ENCODE assay signal across 1 cellular context in the genomic region with DNA sequence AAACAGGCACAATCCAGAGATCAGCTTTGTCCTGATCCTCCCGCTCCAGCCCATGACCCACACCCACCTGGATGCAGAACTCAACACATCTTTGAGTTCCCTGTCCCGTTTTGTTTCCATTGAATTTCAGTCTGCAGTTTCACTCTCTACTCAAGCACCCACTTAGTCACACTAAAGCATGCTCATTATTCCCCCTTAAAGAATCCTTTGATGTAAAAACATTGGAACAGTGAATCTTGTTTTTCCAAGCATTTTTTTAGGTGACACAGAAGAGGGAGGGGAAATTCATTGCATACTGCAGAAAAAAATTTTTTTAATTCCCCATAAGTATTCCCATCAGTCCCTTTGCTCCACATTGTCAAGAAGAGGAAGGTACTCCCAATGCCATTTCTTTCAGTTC.
TF ChIP-seq lines count a peak whose summit lies in the region.

No MANE protein-coding gene starts in this region.

TF ChIP-seq in H1, 55 proteins besides CTCF, POLR2A, EP300 and RAD21 (continued from another document):
- TF ChIP-seq, protein P1, sequence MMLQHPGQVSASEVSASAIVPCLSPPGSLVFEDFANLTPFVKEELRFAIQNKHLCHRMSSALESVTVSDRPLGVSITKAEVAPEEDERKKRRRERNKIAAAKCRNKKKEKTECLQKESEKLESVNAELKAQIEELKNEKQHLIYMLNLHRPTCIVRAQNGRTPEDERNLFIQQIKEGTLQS (IDR thresholded peaks at IDR 0.05; ENCODE audit: insufficient read depth, low read depth, low read length): no peak
- TF ChIP-seq, protein P2, sequence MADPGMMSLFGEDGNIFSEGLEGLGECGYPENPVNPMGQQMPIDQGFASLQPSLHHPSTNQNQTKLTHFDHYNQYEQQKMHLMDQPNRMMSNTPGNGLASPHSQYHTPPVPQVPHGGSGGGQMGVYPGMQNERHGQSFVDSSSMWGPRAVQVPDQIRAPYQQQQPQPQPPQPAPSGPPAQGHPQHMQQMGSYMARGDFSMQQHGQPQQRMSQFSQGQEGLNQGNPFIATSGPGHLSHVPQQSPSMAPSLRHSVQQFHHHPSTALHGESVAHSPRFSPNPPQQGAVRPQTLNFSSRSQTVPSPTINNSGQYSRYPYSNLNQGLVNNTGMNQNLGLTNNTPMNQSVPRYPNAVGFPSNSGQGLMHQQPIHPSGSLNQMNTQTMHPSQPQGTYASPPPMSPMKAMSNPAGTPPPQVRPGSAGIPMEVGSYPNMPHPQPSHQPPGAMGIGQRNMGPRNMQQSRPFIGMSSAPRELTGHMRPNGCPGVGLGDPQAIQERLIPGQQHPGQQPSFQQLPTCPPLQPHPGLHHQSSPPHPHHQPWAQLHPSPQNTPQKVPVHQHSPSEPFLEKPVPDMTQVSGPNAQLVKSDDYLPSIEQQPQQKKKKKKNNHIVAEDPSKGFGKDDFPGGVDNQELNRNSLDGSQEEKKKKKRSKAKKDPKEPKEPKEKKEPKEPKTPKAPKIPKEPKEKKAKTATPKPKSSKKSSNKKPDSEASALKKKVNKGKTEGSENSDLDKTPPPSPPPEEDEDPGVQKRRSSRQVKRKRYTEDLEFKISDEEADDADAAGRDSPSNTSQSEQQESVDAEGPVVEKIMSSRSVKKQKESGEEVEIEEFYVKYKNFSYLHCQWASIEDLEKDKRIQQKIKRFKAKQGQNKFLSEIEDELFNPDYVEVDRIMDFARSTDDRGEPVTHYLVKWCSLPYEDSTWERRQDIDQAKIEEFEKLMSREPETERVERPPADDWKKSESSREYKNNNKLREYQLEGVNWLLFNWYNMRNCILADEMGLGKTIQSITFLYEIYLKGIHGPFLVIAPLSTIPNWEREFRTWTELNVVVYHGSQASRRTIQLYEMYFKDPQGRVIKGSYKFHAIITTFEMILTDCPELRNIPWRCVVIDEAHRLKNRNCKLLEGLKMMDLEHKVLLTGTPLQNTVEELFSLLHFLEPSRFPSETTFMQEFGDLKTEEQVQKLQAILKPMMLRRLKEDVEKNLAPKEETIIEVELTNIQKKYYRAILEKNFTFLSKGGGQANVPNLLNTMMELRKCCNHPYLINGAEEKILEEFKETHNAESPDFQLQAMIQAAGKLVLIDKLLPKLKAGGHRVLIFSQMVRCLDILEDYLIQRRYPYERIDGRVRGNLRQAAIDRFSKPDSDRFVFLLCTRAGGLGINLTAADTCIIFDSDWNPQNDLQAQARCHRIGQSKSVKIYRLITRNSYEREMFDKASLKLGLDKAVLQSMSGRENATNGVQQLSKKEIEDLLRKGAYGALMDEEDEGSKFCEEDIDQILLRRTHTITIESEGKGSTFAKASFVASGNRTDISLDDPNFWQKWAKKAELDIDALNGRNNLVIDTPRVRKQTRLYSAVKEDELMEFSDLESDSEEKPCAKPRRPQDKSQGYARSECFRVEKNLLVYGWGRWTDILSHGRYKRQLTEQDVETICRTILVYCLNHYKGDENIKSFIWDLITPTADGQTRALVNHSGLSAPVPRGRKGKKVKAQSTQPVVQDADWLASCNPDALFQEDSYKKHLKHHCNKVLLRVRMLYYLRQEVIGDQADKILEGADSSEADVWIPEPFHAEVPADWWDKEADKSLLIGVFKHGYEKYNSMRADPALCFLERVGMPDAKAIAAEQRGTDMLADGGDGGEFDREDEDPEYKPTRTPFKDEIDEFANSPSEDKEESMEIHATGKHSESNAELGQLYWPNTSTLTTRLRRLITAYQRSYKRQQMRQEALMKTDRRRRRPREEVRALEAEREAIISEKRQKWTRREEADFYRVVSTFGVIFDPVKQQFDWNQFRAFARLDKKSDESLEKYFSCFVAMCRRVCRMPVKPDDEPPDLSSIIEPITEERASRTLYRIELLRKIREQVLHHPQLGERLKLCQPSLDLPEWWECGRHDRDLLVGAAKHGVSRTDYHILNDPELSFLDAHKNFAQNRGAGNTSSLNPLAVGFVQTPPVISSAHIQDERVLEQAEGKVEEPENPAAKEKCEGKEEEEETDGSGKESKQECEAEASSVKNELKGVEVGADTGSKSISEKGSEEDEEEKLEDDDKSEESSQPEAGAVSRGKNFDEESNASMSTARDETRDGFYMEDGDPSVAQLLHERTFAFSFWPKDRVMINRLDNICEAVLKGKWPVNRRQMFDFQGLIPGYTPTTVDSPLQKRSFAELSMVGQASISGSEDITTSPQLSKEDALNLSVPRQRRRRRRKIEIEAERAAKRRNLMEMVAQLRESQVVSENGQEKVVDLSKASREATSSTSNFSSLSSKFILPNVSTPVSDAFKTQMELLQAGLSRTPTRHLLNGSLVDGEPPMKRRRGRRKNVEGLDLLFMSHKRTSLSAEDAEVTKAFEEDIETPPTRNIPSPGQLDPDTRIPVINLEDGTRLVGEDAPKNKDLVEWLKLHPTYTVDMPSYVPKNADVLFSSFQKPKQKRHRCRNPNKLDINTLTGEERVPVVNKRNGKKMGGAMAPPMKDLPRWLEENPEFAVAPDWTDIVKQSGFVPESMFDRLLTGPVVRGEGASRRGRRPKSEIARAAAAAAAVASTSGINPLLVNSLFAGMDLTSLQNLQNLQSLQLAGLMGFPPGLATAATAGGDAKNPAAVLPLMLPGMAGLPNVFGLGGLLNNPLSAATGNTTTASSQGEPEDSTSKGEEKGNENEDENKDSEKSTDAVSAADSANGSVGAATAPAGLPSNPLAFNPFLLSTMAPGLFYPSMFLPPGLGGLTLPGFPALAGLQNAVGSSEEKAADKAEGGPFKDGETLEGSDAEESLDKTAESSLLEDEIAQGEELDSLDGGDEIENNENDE (IDR thresholded peaks at IDR 0.05; ENCODE audit: insufficient replicate concordance, low read length): no peak
- no peak for TF ChIP-seq SUZ12 (IDR thresholded peaks at IDR 0.05; ENCODE audit: low read length)
- no peak for TF ChIP-seq NRF1 (IDR thresholded peaks at IDR 0.05; ENCODE audit: low read depth, low read length)
- TF ChIP-seq KDM1A (IDR thresholded peaks at IDR 0.05; ENCODE audit: borderline replicate concordance, low read length): no peak
- no peak for TF ChIP-seq CREB1 (IDR thresholded peaks at IDR 0.05)
- TF ChIP-seq, protein P3, sequence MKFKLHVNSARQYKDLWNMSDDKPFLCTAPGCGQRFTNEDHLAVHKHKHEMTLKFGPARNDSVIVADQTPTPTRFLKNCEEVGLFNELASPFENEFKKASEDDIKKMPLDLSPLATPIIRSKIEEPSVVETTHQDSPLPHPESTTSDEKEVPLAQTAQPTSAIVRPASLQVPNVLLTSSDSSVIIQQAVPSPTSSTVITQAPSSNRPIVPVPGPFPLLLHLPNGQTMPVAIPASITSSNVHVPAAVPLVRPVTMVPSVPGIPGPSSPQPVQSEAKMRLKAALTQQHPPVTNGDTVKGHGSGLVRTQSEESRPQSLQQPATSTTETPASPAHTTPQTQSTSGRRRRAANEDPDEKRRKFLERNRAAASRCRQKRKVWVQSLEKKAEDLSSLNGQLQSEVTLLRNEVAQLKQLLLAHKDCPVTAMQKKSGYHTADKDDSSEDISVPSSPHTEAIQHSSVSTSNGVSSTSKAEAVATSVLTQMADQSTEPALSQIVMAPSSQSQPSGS (IDR thresholded peaks at IDR 0.05; ENCODE audit: low read length): no peak
- no peak for TF ChIP-seq CHD2 (IDR thresholded peaks at IDR 0.05; ENCODE audit: low read length)
- TF ChIP-seq TAF1 (IDR thresholded peaks at IDR 0.05; ENCODE audit: low read depth, low read length): no peak
- no peak for TF ChIP-seq RXRA (IDR thresholded peaks at IDR 0.05; ENCODE audit: insufficient read depth, low read depth, low read length)
